ENCODE assay signal across 25 cellular contexts in the genomic region with DNA sequence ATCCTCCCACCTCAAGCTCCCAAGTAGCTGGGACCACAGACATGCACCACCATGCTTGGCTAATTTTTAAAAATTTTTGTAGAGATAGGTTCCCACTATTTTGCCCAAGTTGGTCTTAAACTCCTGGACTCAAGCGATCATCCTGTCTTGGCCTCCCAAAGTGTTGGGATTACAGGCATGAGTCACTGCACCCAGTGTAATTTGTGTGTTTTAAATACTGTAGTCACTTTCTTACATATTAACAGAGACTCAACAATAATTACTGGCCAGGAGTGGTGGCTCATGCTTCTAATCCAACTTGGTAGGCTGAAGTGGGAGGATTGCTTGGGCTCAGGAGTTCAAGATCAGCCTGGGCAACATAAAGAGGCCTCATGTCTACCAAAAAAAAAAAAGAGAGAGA.
"Had no signal": no experiment of that assay in that cellular context is flagged by ENCODE, and none has a peak within 500 bp of the region (broad histone marks: within the 10 kb centered on the region; RNA-seq: fewer than 3 reads in every experiment).

No MANE protein-coding gene starts in this region.

- ATAC-seq: foreskin keratinocyte; mucosa of descending colon; right lobe of liver; stimulated activated naive CD8-positive, alpha-beta T cell treated with anti-CD3 and anti-CD28 coated beads, Interleukin-15, Interleukin-2, amounts not matched to agents 100 U/mL and 50 U/mL, for 24 hours; T-cell had no signal

- H3K4me1 ChIP-seq: foreskin keratinocyte, right lobe of liver had no signal

- H3K4me3 ChIP-seq: coronary artery, dorsolateral prefrontal cortex, lung, mucosa of descending colon, right lobe of liver, thoracic aorta had no signal

- DNase-seq: activated CD4-positive, alpha-beta memory T cell treated with anti-CD3 and anti-CD28 coated beads for 36 hours; activated CD4-positive, alpha-beta T cell treated with anti-CD3 and anti-CD28 coated beads, Interleukin-2, amount 10 ng/mL, durations not matched to agents 24 days and 14 days; activated CD4-positive, CD25-positive, alpha-beta regulatory T cell treated with anti-CD3 and anti-CD28 coated beads, Interleukin-2, amount 50 U/mL, for 72 hours; activated CD8-positive, alpha-beta memory T cell treated with anti-CD3 and anti-CD28 coated beads, Interleukin-2, amount 50 U/mL, for 48 hours; activated gamma-delta T cell treated with Interleukin-2 at 50 U/mL for 16 hours; activated naive CD4-positive, alpha-beta T cell treated with anti-CD3 and anti-CD28 coated beads, Interleukin-2, amount 50 U/mL, for 16 hours; activated T-cell treated with anti-CD3 and anti-CD28 coated beads, Interleukin-2, amount 50 U/mL, for 24 hours; amniotic stem cell; brain microvascular endothelial cell; dorsolateral prefrontal cortex; effector memory CD4-positive, alpha-beta T cell; erythroblast; foreskin keratinocyte; islet precursor cell; mucosa of descending colon; right lobe of liver; stimulated activated CD4-positive, alpha-beta T cell treated with anti-CD3 and anti-CD28 coated beads, Interleukin-12 subunit alpha, Interleukin-12 subunit beta, amount 100 ng/mL, for 4 hours; stimulated activated CD4-positive, alpha-beta T cell treated with anti-CD3 and anti-CD28 coated beads, Interleukin-4, amount 100 ng/mL, for 1 hour; stimulated activated naive CD8-positive, alpha-beta T cell treated with anti-CD3 and anti-CD28 coated beads, Interleukin-15, Interleukin-2, amounts not matched to agents 100 U/mL and 50 U/mL, for 24 hours; T-cell; trophoblast cell had no signal

- H3K36me3 ChIP-seq: brain microvascular endothelial cell, right lobe of liver, thoracic aorta had no signal

- H3K27ac ChIP-seq: brain microvascular endothelial cell, coronary artery, dorsolateral prefrontal cortex, foreskin keratinocyte, right lobe of liver, thoracic aorta, VCaP had no signal

- H3K27me3 ChIP-seq: brain microvascular endothelial cell, foreskin keratinocyte, right lobe of liver had no signal

- H3K9me3 ChIP-seq: mucosa of descending colon, right lobe of liver, thoracic aorta had no signal
